Comparison of ENCODE assay signal across 1 cellular context in genomic region chr15:75942464-75942863, GRCh38.
TF ChIP-seq lines count a peak whose summit lies in the region.

No MANE protein-coding gene starts in this region.

TF ChIP-seq in WTC11, 78 proteins besides CTCF, POLR2A, EP300 and RAD21 (continued from another document):
- TF ChIP-seq AR (CRISPR knock-in tag; IDR thresholded peaks at IDR 0.05): no peak
